In genomic region chr3:126551066-126551838, GRCh38 we compare ENCODE assay signal across 14 cellular contexts. TPM values are rescaled to one million over a fixed set of nuclear protein-coding genes. Genes with fewer than 3 reads are reported as not detected.
DNase-seq lines count a peak whose midpoint lies in the region; ATAC-seq and TF ChIP-seq lines count a peak whose summit lies in the region.
"Had no signal": no experiment of that assay in that cellular context is flagged by ENCODE, and none has a peak within 500 bp of the region (broad histone marks: within the 10 kb centered on the region; RNA-seq: fewer than 3 reads in every experiment).

No MANE protein-coding gene starts in this region.

- H3K4me3 Mint-ChIP-seq in activated CD4-positive, alpha-beta memory T cell treated with anti-CD3 and anti-CD28 coated beads for 36 hours: no peak overlapping the region
- H3K4me3 Mint-ChIP-seq: activated CD4-positive, alpha-beta T cell treated with anti-CD3 and anti-CD28 coated beads, Interleukin-2, amount 10 ng/mL, durations not matched to agents 24 days and 14 days; activated naive CD4-positive, alpha-beta T cell treated with anti-CD3 and anti-CD28 coated beads, Interleukin-2, amount 50 U/mL, for 24 hours; naive thymus-derived CD4-positive, alpha-beta T cell had no signal

- H3K9me3 ChIP-seq in right atrium auricular region: no peaks in the 10 kb centered on the region

- no peaks in the 10 kb centered on the region for H3K36me3 Mint-ChIP-seq in activated CD4-positive, alpha-beta memory T cell treated with anti-CD3 and anti-CD28 coated beads for 36 hours
- H3K36me3 Mint-ChIP-seq: activated naive CD4-positive, alpha-beta T cell treated with anti-CD3 and anti-CD28 coated beads, Interleukin-2, amount 50 U/mL, for 24 hours; naive thymus-derived CD4-positive, alpha-beta T cell had no signal

- H3K9me3 Mint-ChIP-seq in activated CD4-positive, alpha-beta memory T cell treated with anti-CD3 and anti-CD28 coated beads for 36 hours: no peaks in the 10 kb centered on the region
- H3K9me3 Mint-ChIP-seq: activated CD4-positive, alpha-beta T cell treated with anti-CD3 and anti-CD28 coated beads, Interleukin-2, amount 10 ng/mL, durations not matched to agents 24 days and 14 days; activated naive CD4-positive, alpha-beta T cell treated with anti-CD3 and anti-CD28 coated beads, Interleukin-2, amount 50 U/mL, for 24 hours; naive thymus-derived CD4-positive, alpha-beta T cell had no signal

- no peaks in the 10 kb centered on the region for H3K27me3 ChIP-seq in right atrium auricular region

- ATAC-seq in sciatic nerve: peak; percentile 63
- no peak for ATAC-seq in GM19324 (IDR thresholded peaks at IDR 0.05; ENCODE audit: low FRiP score, unreplicated experiment)
- ATAC-seq in GM21447 (IDR thresholded peaks at IDR 0.05; ENCODE audit: unreplicated experiment): no peak
- ATAC-seq: naive thymus-derived CD4-positive, alpha-beta T cell had no signal

- TF ChIP-seq CTCF in right atrium auricular region (IDR thresholded peaks at IDR 0.05): no peak

- H3K27ac ChIP-seq in right atrium auricular region: no peak overlapping the region

- POLR2A ChIA-PET in activated CD4-positive, alpha-beta memory T cell treated with anti-CD3 and anti-CD28 coated beads for 36 hours (lab: Charles Lee): no interaction called here

- DNase-seq in GM04503 (ENCODE audit: low read depth) (peak; percentile 5), right atrium auricular region (ENCODE audit: low spot score) (peak; percentile 54), sciatic nerve (ENCODE audit: low spot score) (peak; percentile 57), DMS 273 treated with DMSO at 0.1 percent for 48 hours (lab: John Stamatoyannopoulos, UW) (no peak)
- peak; percentile 4 for DNase-seq in activated CD4-positive, alpha-beta memory T cell treated with anti-CD3 and anti-CD28 coated beads for 36 hours
- DNase-seq: activated CD4-positive, alpha-beta T cell treated with anti-CD3 and anti-CD28 coated beads, Interleukin-2, amount 10 ng/mL, durations not matched to agents 24 days and 14 days; central memory CD4-positive, alpha-beta T cell had no signal

- H3K4me1 ChIP-seq in right atrium auricular region: no peaks in the 10 kb centered on the region

- no peaks in the 10 kb centered on the region for H3K4me1 Mint-ChIP-seq in activated CD4-positive, alpha-beta memory T cell treated with anti-CD3 and anti-CD28 coated beads for 36 hours (ENCODE audit: low read depth)
- H3K4me1 Mint-ChIP-seq: activated CD4-positive, alpha-beta T cell treated with anti-CD3 and anti-CD28 coated beads, Interleukin-2, amount 10 ng/mL, durations not matched to agents 24 days and 14 days; activated naive CD4-positive, alpha-beta T cell treated with anti-CD3 and anti-CD28 coated beads, Interleukin-2, amount 50 U/mL, for 24 hours had no signal

- intact Hi-C loops in activated CD4-positive, alpha-beta memory T cell treated with anti-CD3 and anti-CD28 coated beads for 36 hours (cut with micrococcal nuclease): no loop called here
- intact Hi-C loops in sciatic nerve (cut with DNase I): no loop called here

- H3K4me3 ChIP-seq in right atrium auricular region: no peak overlapping the region

- H3K36me3 ChIP-seq in right atrium auricular region: no peaks in the 10 kb centered on the region

- H3K27ac Mint-ChIP-seq in activated CD4-positive, alpha-beta memory T cell treated with anti-CD3 and anti-CD28 coated beads for 36 hours: no peak overlapping the region
- H3K27ac Mint-ChIP-seq: activated CD4-positive, alpha-beta T cell treated with anti-CD3 and anti-CD28 coated beads, Interleukin-2, amount 10 ng/mL, durations not matched to agents 24 days and 14 days; activated naive CD4-positive, alpha-beta T cell treated with anti-CD3 and anti-CD28 coated beads, Interleukin-2, amount 50 U/mL, for 24 hours; naive thymus-derived CD4-positive, alpha-beta T cell had no signal

- CTCF ChIA-PET in activated CD4-positive, alpha-beta memory T cell treated with anti-CD3 and anti-CD28 coated beads for 36 hours (lab: Charles Lee): no interaction called here

- peaks cover 2% of the 10 kb centered on the region for H3K27me3 Mint-ChIP-seq in activated CD4-positive, alpha-beta memory T cell treated with anti-CD3 and anti-CD28 coated beads for 36 hours
- H3K27me3 Mint-ChIP-seq: activated CD4-positive, alpha-beta T cell treated with anti-CD3 and anti-CD28 coated beads, Interleukin-2, amount 10 ng/mL, durations not matched to agents 24 days and 14 days had no signal

RNA-seq across cellular contexts. Expression of gene C3orf22, which starts 7.5 kb away (rescaled TPM):
- not detected for total RNA-seq in activated CD4-positive, alpha-beta memory T cell treated with anti-CD3 and anti-CD28 coated beads for 36 hours
- total RNA-seq in right atrium auricular region (not detected), sciatic nerve (not detected)
- total RNA-seq: activated CD4-positive, alpha-beta T cell treated with anti-CD3 and anti-CD28 coated beads, Interleukin-2, amount 10 ng/mL, durations not matched to agents 24 days and 14 days; fibroblast of lung; naive thymus-derived CD4-positive, alpha-beta T cell; temporal lobe had no signal

RNA-seq across cellular contexts. Expression of gene CHST13, which starts 27.3 kb away (rescaled TPM):
- not detected for total RNA-seq in activated CD4-positive, alpha-beta memory T cell treated with anti-CD3 and anti-CD28 coated beads for 36 hours
- total RNA-seq in right atrium auricular region: under 1 TPM in 1 of 2 donors, not detected in 1; 0.90 TPM
- total RNA-seq in sciatic nerve: 0.89 TPM
- total RNA-seq: activated CD4-positive, alpha-beta T cell treated with anti-CD3 and anti-CD28 coated beads, Interleukin-2, amount 10 ng/mL, durations not matched to agents 24 days and 14 days; skeletal muscle tissue; temporal lobe had no signal

RNA-seq across cellular contexts. Expression of gene UROC1, which starts 33.7 kb away (rescaled TPM):
- total RNA-seq in activated CD4-positive, alpha-beta memory T cell treated with anti-CD3 and anti-CD28 coated beads for 36 hours: not detected
- not detected for total RNA-seq in right atrium auricular region
- not detected for total RNA-seq in sciatic nerve
- total RNA-seq: activated CD4-positive, alpha-beta T cell treated with anti-CD3 and anti-CD28 coated beads, Interleukin-2, amount 10 ng/mL, durations not matched to agents 24 days and 14 days; fibroblast of lung; naive thymus-derived CD4-positive, alpha-beta T cell; skeletal muscle tissue; temporal lobe had no signal
